In genomic region chr2:172473167-172473566, GRCh38 we compare ENCODE assay signal across 25 cellular contexts.
"Had no signal": no experiment of that assay in that cellular context is flagged by ENCODE, and none has a peak within 500 bp of the region (broad histone marks: within the 10 kb centered on the region; RNA-seq: fewer than 3 reads in every experiment).

No MANE protein-coding gene starts in this region.

- H3K4me2 ChIP-seq: SK-N-SH had no signal

- H3K36me3 ChIP-seq: brain microvascular endothelial cell, cardiac muscle cell had no signal

- H3K4me3 ChIP-seq: cardiac muscle cell, Peyer's patch, SJCRH30 had no signal

- H3K9me3 ChIP-seq: Peyer's patch, SJCRH30, SK-N-SH had no signal

- H3K27ac ChIP-seq: brain microvascular endothelial cell, cardiac muscle cell, Peyer's patch, SJCRH30 had no signal

- DNase-seq: activated CD4-positive, alpha-beta T cell treated with anti-CD3 and anti-CD28 coated beads, Interleukin-2, amount 50 U/mL, for 4 hours; activated CD4-positive, CD25-positive, alpha-beta regulatory T cell treated with anti-CD3 and anti-CD28 coated beads, Interleukin-2, amount 50 U/mL, for 72 hours; activated CD8-positive, alpha-beta memory T cell treated with anti-CD3 and anti-CD28 coated beads, Interleukin-2, amount 50 U/mL, for 48 hours; activated effector memory CD4-positive, alpha-beta T cell treated with Interleukin-2 at 50 U/mL for 16 hours; activated naive CD4-positive, alpha-beta T cell treated with Interleukin-2 at 50 U/mL for 16 hours; activated T-cell treated with anti-CD3 and anti-CD28 coated beads, Interleukin-2, amount 50 U/mL, for 1 hour; amygdala; brain microvascular endothelial cell; IMR-90; Kasumi-1; KBM-7; NCI-H1048; NCI-H2029; NCI-H2107; NCI-H2171 treated with DMSO at 0.1 percent for 48 hours; NCI-H226; NCI-H526; NK-92 treated with Interleukin-12 subunit alpha and Interleukin-12 subunit beta, amount 100 ng/mL, for 24 hours; Peyer's patch; Right ventricle myocardium superior; SJCRH30; SK-N-SH; T-helper 1 cell had no signal

- H3K4me3 Mint-ChIP-seq: WTC11 had no signal

- H3K9me3 Mint-ChIP-seq: WTC11 had no signal

- H3K27me3 ChIP-seq: brain microvascular endothelial cell, cardiac muscle cell, Peyer's patch, SJCRH30 had no signal

- ATAC-seq: WTC11 had no signal

- H3K9ac ChIP-seq: SK-N-SH had no signal

- H3K27ac Mint-ChIP-seq: WTC11 had no signal

- H3K4me1 Mint-ChIP-seq: WTC11 had no signal

- H3K4me1 ChIP-seq: Peyer's patch, SJCRH30 had no signal
